8 cellular contexts compared by ENCODE assay signal in the genomic region with DNA sequence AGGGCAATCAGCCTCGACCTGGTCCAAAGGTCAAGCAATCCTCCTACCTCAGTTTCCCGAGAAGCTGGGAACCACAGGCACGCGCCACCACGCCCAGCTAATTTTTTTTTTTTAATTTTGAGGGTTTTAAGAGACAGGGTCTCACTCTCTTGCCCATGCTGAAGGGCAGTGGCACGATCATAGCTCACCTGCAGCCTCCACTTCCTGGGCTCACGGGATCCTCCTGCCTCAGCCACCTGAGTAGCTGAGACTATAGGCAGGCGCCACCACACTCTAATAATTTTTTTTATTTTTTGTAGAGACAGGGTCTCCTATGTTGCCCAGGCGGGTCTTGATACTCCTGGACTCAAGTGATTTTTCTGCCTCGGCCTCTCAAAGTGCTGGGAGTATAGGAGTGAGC. TPM values are rescaled to one million over a fixed set of nuclear protein-coding genes. Genes with fewer than 3 reads are reported as not detected.
DNase-seq lines count a peak whose midpoint lies in the region; ATAC-seq and TF ChIP-seq lines count a peak whose summit lies in the region.

No MANE protein-coding gene starts in this region.

- DNase-seq in BJ (ENCODE audit: low read depth) = no peak
- no peak for DNase-seq in Jurkat, Clone E6-1 (ENCODE audit: low read depth, low spot score)
- DNase-seq in chondrocyte (ENCODE audit: low spot score) = no peak
- no peak for DNase-seq in naive thymus-derived CD8-positive, alpha-beta T cell
- no peak for DNase-seq in DMS 273 (lab: John Stamatoyannopoulos, UW; ENCODE audit: unreplicated experiment)
- no peak for DNase-seq in GM19240 (ENCODE audit: insufficient read length, low spot score)
- no peak for DNase-seq in NCI-H774 (lab: John Stamatoyannopoulos, UW)
- no peak for DNase-seq in cerebellar nuclear complex (lab: John Stamatoyannopoulos, UW)

- peak overlapping the region; percentile 91 for H3K4me3 Mint-ChIP-seq in chondrocyte (ENCODE audit: unreplicated experiment)
- H3K4me3 Mint-ChIP-seq in naive thymus-derived CD8-positive, alpha-beta T cell = peak overlapping the region; percentile 91 to 96 (median 94)

- H3K4me3 ChIP-seq in BJ (ENCODE audit: low read depth, low read length) = peak overlapping the region; percentile 97; the same call in 1 of the 2 replicates
- H3K4me3 ChIP-seq in Jurkat, Clone E6-1 (ENCODE audit: low read length) = peak overlapping the region; percentile 87

- TF ChIP-seq CTCF in BJ (IDR thresholded peaks at IDR 0.05; ENCODE audit: insufficient read depth, low read depth, low read length) = no peak
- TF ChIP-seq CTCF in chondrocyte (IDR thresholded peaks at IDR 0.05) = no peak

- peak overlapping the region; percentile 99 for H3K27ac Mint-ChIP-seq in chondrocyte (ENCODE audit: unreplicated experiment)
- H3K27ac Mint-ChIP-seq in naive thymus-derived CD8-positive, alpha-beta T cell = peak overlapping the region in 9 of 10 donors; percentile 13 to 94 (median 90)

- H3K9me3 Mint-ChIP-seq in chondrocyte (ENCODE audit: low read depth) = no peaks in the 10 kb centered on the region
- H3K9me3 Mint-ChIP-seq in naive thymus-derived CD8-positive, alpha-beta T cell = peaks cover 0 to 4% (median 0%) of the 10 kb centered on the region in 9 donors

- CTCF ChIA-PET in BJ (lab: Yijun Ruan, JAX) = interaction anchor here (0.5 to 1.9 kb wide), 5 partner anchors 8 to 411 kb away, joined by 3 to 11 read pairs (median 3); no protein-coding TSS in a partner anchor

- no peaks in the 10 kb centered on the region for H3K27me3 Mint-ChIP-seq in chondrocyte (ENCODE audit: low read depth)
- no peaks in the 10 kb centered on the region for H3K27me3 Mint-ChIP-seq in naive thymus-derived CD8-positive, alpha-beta T cell

- no peaks in the 10 kb centered on the region for H3K36me3 ChIP-seq in BJ (ENCODE audit: control insufficient read depth, insufficient read depth, low read length)

- POLR2A ChIA-PET in BJ (lab: Charles Lee) = no interaction called here
- POLR2A ChIA-PET in naive thymus-derived CD8-positive, alpha-beta T cell (lab: Charles Lee) = interaction anchor here (0.8 to 3.3 kb wide), 5 partner anchors 8 to 467 kb away, joined by 3 to 33 read pairs (median 6); a partner anchor contains a TSS

- ATAC-seq in naive thymus-derived CD8-positive, alpha-beta T cell = no peak

- H3K4me1 Mint-ChIP-seq in chondrocyte (ENCODE audit: low read depth) = peaks cover 25% of the 10 kb centered on the region
- peaks cover 14 to 52% (median 40%) of the 10 kb centered on the region in 4 donors for H3K4me1 Mint-ChIP-seq in naive thymus-derived CD8-positive, alpha-beta T cell

- no peaks in the 10 kb centered on the region for H3K27me3 ChIP-seq in BJ (ENCODE audit: control insufficient read depth, insufficient read depth, low read length)

- H3K36me3 Mint-ChIP-seq in chondrocyte (ENCODE audit: low read depth) = no peaks in the 10 kb centered on the region
- peaks cover 0 to 14% (median 0%) of the 10 kb centered on the region in 3 donors for H3K36me3 Mint-ChIP-seq in naive thymus-derived CD8-positive, alpha-beta T cell

RNA-seq across cellular contexts. Expression of a gene that starts 1.6 kb away (rescaled TPM):
- 14.1 and 20.1 TPM in 2 replicates for polyA plus RNA-seq in BJ (2011; rRNA removed)
- polyA minus RNA-seq in BJ (2011; rRNA and poly(A)+ RNA removed) = 14.5 and 21.7 TPM in 2 replicates
- 39.1 TPM for polyA plus RNA-seq in Jurkat, Clone E6-1 (2012; ENCODE audit: insufficient read depth, insufficient read length)
- total RNA-seq in chondrocyte = 31.5 to 34.2 TPM (median 34.2 TPM) in 3 replicates
- total RNA-seq in naive thymus-derived CD8-positive, alpha-beta T cell = 10 to 100 TPM; 60.9 to 70.0 TPM
- polyA plus RNA-seq in naive thymus-derived CD8-positive, alpha-beta T cell = 10 to 100 TPM; 15.4 to 31.0 (median 16.6) TPM

RNA-seq across cellular contexts. Expression of a gene that starts 17.5 kb away (rescaled TPM):
- 14.4 and 16.8 TPM in 2 replicates for polyA plus RNA-seq in BJ (2011; rRNA removed)
- polyA minus RNA-seq in BJ (2011; rRNA and poly(A)+ RNA removed) = 14.6 and 17.3 TPM in 2 replicates
- 24.7 TPM for polyA plus RNA-seq in Jurkat, Clone E6-1 (2012; ENCODE audit: insufficient read depth, insufficient read length)
- 15.1 to 24.1 TPM (median 16.4 TPM) in 3 replicates for total RNA-seq in chondrocyte
- 10 to 100 TPM; 21.3 to 30.5 TPM for total RNA-seq in naive thymus-derived CD8-positive, alpha-beta T cell
- polyA plus RNA-seq in naive thymus-derived CD8-positive, alpha-beta T cell = 10 to 100 TPM in 2 of 3 donors, 1 to 10 TPM in 1; 9.3 to 19.5 (median 11.4) TPM
